1 cellular context compared by ENCODE assay signal in genomic region chrX:10555846-10556245, GRCh38.
TF ChIP-seq lines count a peak whose summit lies in the region.

No MANE protein-coding gene starts in this region.

TF ChIP-seq in IMR-90, 13 proteins besides CTCF, POLR2A, EP300 and RAD21 (continued from another document):
- TF ChIP-seq SMC3 (IDR thresholded peaks at IDR 0.05; ENCODE audit: low read depth, low read length) = no peak
- TF ChIP-seq MAFK (IDR thresholded peaks at IDR 0.05; ENCODE audit: low read depth, low read length) = no peak
- no peak for TF ChIP-seq FOS (IDR thresholded peaks at IDR 0.05; ENCODE audit: low read depth, low read length)
- TF ChIP-seq RFX5 (IDR thresholded peaks at IDR 0.05; ENCODE audit: low read depth, low read length) = no peak
- no peak for TF ChIP-seq RCOR1 (IDR thresholded peaks at IDR 0.05; ENCODE audit: insufficient replicate concordance, low read length)
- TF ChIP-seq MXI1 (IDR thresholded peaks at IDR 0.05; ENCODE audit: borderline replicate concordance, low read depth, low read length) = no peak
